ENCODE assay signal across 1 cellular context in genomic region chr2:20224716-20225293, GRCh38.
TF ChIP-seq lines count a peak whose summit lies in the region.

TSS of gene SDC1 (minus strand) at chr2:20225130. CDS start at chr2:20224867, 263 bp downstream.

TF ChIP-seq in HepG2, 621 proteins besides CTCF, POLR2A, EP300 and RAD21 (continued from another document and continues in another):
- TF ChIP-seq ZBED4 (CRISPR knock-in tag; IDR thresholded peaks at IDR 0.05; ENCODE audit: borderline replicate concordance) = 0 out of 2 replicates have a peak, but pooled peaks have one; percentile 43
- 0 out of 2 replicates have a peak, but pooled peaks have one; percentile 98 for TF ChIP-seq FOXO4 (CRISPR knock-in tag; conservative IDR thresholded peaks at IDR 0.05)
- no peak for TF ChIP-seq ZNF225 (CRISPR knock-in tag; IDR thresholded peaks at IDR 0.05)
- TF ChIP-seq AKAP8 (CRISPR knock-in tag; IDR thresholded peaks at IDR 0.05) = no peak
- no peak for TF ChIP-seq SCMH1 (CRISPR knock-in tag; IDR thresholded peaks at IDR 0.05; ENCODE audit: borderline replicate concordance)
- TF ChIP-seq YY1 (IDR thresholded peaks at IDR 0.05; ENCODE audit: insufficient read depth, insufficient replicate concordance, low read depth, low read length) = peak; percentile 44
- TF ChIP-seq ZNF777 (CRISPR knock-in tag; IDR thresholded peaks at IDR 0.05) = no peak; the same call in 1 of the 2 replicates
- no peak for TF ChIP-seq GLMP (CRISPR knock-in tag; IDR thresholded peaks at IDR 0.05; ENCODE audit: borderline replicate concordance)
- no peak for TF ChIP-seq ZNF496 (CRISPR knock-in tag; IDR thresholded peaks at IDR 0.05; ENCODE audit: insufficient replicate concordance)
- no peak for TF ChIP-seq RARA (CRISPR knock-in tag; IDR thresholded peaks at IDR 0.05)
- TF ChIP-seq STAG1 (CRISPR knock-in tag; IDR thresholded peaks at IDR 0.05) = no peak
- no peak for TF ChIP-seq MTF2 (CRISPR knock-in tag; IDR thresholded peaks at IDR 0.05; ENCODE audit: borderline replicate concordance)
- TF ChIP-seq YEATS4 (CRISPR knock-in tag; IDR thresholded peaks at IDR 0.05; ENCODE audit: borderline replicate concordance) = peak; percentile 57
- TF ChIP-seq NFKBIZ (CRISPR knock-in tag; IDR thresholded peaks at IDR 0.05) = no peak
- TF ChIP-seq SIN3A (IDR thresholded peaks at IDR 0.05; ENCODE audit: borderline replicate concordance, low read depth, low read length) = peak; percentile 61; the same call in 1 of the 2 replicates
- TF ChIP-seq TFE3 (CRISPR knock-in tag; IDR thresholded peaks at IDR 0.05) = no peak
- no peak for TF ChIP-seq ZNF530 (CRISPR knock-in tag; IDR thresholded peaks at IDR 0.05; ENCODE audit: low read depth)
- TF ChIP-seq ZNF510 (CRISPR knock-in tag; IDR thresholded peaks at IDR 0.05; ENCODE audit: low read depth) = no peak
- TF ChIP-seq ATF4 (CRISPR knock-in tag; IDR thresholded peaks at IDR 0.05) = no peak
- no peak for TF ChIP-seq ZBTB1 (CRISPR knock-in tag; IDR thresholded peaks at IDR 0.05; ENCODE audit: borderline replicate concordance)
- TF ChIP-seq DMAP1 (CRISPR knock-in tag; IDR thresholded peaks at IDR 0.05) = no peak
- no peak for TF ChIP-seq ZNF614 (CRISPR knock-in tag; IDR thresholded peaks at IDR 0.05; ENCODE audit: borderline replicate concordance)
- no peak; the same call in 1 of the 2 replicates for TF ChIP-seq ZNF333 (CRISPR knock-in tag; IDR thresholded peaks at IDR 0.05; ENCODE audit: borderline replicate concordance)
- TF ChIP-seq NR3C1 (CRISPR knock-in tag; IDR thresholded peaks at IDR 0.05) = no peak
- TF ChIP-seq ZBTB43 (CRISPR knock-in tag; conservative IDR thresholded peaks at IDR 0.05) = no peak
- TF ChIP-seq ZNF562 (CRISPR knock-in tag; IDR thresholded peaks at IDR 0.05; ENCODE audit: borderline replicate concordance) = no peak; the same call in 1 of the 2 replicates
- no peak for TF ChIP-seq TFAP4 (IDR thresholded peaks at IDR 0.05; ENCODE audit: borderline replicate concordance, low read depth)
- no peak for TF ChIP-seq RFX3 (CRISPR knock-in tag; IDR thresholded peaks at IDR 0.05)
- no peak for TF ChIP-seq ZNF749 (CRISPR knock-in tag; IDR thresholded peaks at IDR 0.05; ENCODE audit: borderline replicate concordance)
- no peak for TF ChIP-seq ZNF775 (CRISPR knock-in tag; IDR thresholded peaks at IDR 0.05; ENCODE audit: borderline replicate concordance)
- no peak for TF ChIP-seq CAMTA2 (CRISPR knock-in tag; IDR thresholded peaks at IDR 0.05; ENCODE audit: borderline replicate concordance)
- TF ChIP-seq ZNF292 (CRISPR knock-in tag; IDR thresholded peaks at IDR 0.05; ENCODE audit: borderline replicate concordance, low read depth) = no peak
- TF ChIP-seq THAP7 (CRISPR knock-in tag; IDR thresholded peaks at IDR 0.05) = no peak; the same call in 1 of the 2 replicates
- TF ChIP-seq ZNF576 (CRISPR knock-in tag; IDR thresholded peaks at IDR 0.05) = no peak
- TF ChIP-seq AGO1 (IDR thresholded peaks at IDR 0.05; ENCODE audit: low read depth, low read length, poor library complexity, severe bottlenecking) = no peak
- no peak for TF ChIP-seq CEBPG (CRISPR knock-in tag; IDR thresholded peaks at IDR 0.05)
- peak; percentile 96; the same call in 1 of the 2 replicates for TF ChIP-seq ZNF790 (CRISPR knock-in tag; IDR thresholded peaks at IDR 0.05; ENCODE audit: borderline replicate concordance)
- no peak for TF ChIP-seq TBX3 (IDR thresholded peaks at IDR 0.05; ENCODE audit: borderline replicate concordance)
- no peak for TF ChIP-seq ZNF414 (CRISPR knock-in tag; IDR thresholded peaks at IDR 0.05)
- no peak for TF ChIP-seq ZNF17 (CRISPR knock-in tag; IDR thresholded peaks at IDR 0.05)
- no peak for TF ChIP-seq PRDM4 (CRISPR knock-in tag; IDR thresholded peaks at IDR 0.05; ENCODE audit: borderline replicate concordance)
- no peak for TF ChIP-seq MAFF (IDR thresholded peaks at IDR 0.05; ENCODE audit: low read depth, low read length)
- no peak for TF ChIP-seq ZKSCAN8 (CRISPR knock-in tag; IDR thresholded peaks at IDR 0.05; ENCODE audit: borderline replicate concordance)
- TF ChIP-seq MZF1 (CRISPR knock-in tag; IDR thresholded peaks at IDR 0.05; ENCODE audit: borderline replicate concordance) = no peak
- no peak for TF ChIP-seq RFX5 (IDR thresholded peaks at IDR 0.05; ENCODE audit: low read depth, low read length)
- TF ChIP-seq GATA4 (IDR thresholded peaks at IDR 0.05; ENCODE audit: borderline replicate concordance, low read depth) = no peak
- TF ChIP-seq AHR (CRISPR knock-in tag; IDR thresholded peaks at IDR 0.05) = 0 out of 2 replicates have a peak, but pooled peaks have one; percentile 57
- TF ChIP-seq FLYWCH1 (CRISPR knock-in tag; IDR thresholded peaks at IDR 0.05) = no peak
- no peak for TF ChIP-seq ONECUT2 (CRISPR knock-in tag; IDR thresholded peaks at IDR 0.05)
- no peak for TF ChIP-seq SIN3B (IDR thresholded peaks at IDR 0.05; ENCODE audit: low read length)
- TF ChIP-seq KAT8 (CRISPR knock-in tag; IDR thresholded peaks at IDR 0.05) = 0 out of 2 replicates have a peak, but pooled peaks have one; percentile 0
- TF ChIP-seq SIX4 (CRISPR knock-in tag; IDR thresholded peaks at IDR 0.05) = 0 out of 2 replicates have a peak, but pooled peaks have one; percentile 19
- TF ChIP-seq NR0B2 (CRISPR knock-in tag; IDR thresholded peaks at IDR 0.05) = peak; percentile 48; the same call in 1 of the 2 replicates
- no peak for TF ChIP-seq ZNF431 (CRISPR knock-in tag; IDR thresholded peaks at IDR 0.05; ENCODE audit: borderline replicate concordance, low read depth)
